ENCODE assay signal across 15 cellular contexts in the genomic region with DNA sequence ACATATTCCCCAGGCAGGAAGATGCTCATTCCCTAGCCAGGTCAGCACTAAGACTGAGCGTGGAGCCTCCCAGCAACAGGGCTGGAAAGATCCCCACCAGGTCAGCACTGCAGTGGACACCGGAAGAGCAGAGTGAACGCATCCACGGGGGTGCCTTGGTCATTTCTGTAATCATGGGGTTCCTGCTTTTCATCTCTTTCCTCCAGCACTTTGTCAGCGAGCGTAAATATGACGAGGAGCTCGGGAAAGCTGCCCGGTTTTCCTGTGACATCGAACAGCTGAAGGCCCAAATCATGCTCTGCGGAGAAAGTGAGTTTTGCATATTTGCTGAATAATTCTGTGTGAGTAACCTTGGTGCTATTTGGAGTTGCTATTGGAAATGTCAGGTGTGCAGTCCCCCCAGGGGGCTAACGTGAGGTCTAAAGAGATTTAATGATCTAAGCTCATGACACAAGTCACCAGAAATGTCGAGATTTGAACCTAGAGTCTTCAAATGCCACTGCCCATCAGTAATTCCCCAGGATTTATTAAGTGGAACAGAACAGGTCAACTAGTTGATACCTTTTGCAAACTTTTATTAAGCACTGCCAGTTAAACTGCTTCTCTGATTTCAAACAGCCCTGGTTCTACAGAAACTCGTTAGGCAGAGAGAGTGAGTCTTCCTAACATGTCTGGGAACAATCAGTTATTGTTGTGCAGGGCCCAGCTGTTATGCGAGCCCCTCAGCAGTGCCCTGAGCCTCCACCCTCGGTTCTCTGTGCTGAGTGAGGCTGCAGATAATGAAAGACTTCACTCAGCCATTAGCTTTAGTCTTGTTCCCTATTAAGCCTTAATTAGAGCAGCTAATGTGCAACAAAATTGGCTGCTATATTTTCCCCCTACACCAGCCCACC. TPM values are rescaled to one million over a fixed set of nuclear protein-coding genes. Genes with fewer than 3 reads are reported as not detected.
DNase-seq lines count a peak whose midpoint lies in the region; ATAC-seq, FAIRE-seq and TF ChIP-seq lines count a peak whose summit lies in the region.
"Had no signal": no experiment of that assay in that cellular context is flagged by ENCODE, and none has a peak within 500 bp of the region (broad histone marks: within the 10 kb centered on the region; RNA-seq: fewer than 3 reads in every experiment).

No MANE protein-coding gene starts in this region.

- H3K4me3 ChIP-seq in astrocyte (ENCODE audit: insufficient read depth, low read depth, low read length), result no peak overlapping the region
- H3K4me3 ChIP-seq in rectal smooth muscle tissue (ENCODE audit: low read length), result no peak overlapping the region

- H3K14ac ChIP-seq in H9 (ENCODE audit: insufficient read depth, low read length), result no peak overlapping the region

- H4K5ac ChIP-seq in H9 (ENCODE audit: insufficient read length, low read depth, low read length), result no peak overlapping the region

- H3K36me3 Mint-ChIP-seq in H9 (ENCODE audit: insufficient read depth in 1 of 3, low read depth in 3 of 3) (peaks cover 32 to 69% (median 37%) of the 10 kb centered on the region in 3 experiments), astrocyte (ENCODE audit: low read depth, unreplicated experiment) (peaks cover 43% of the 10 kb centered on the region)

- H3K9me3 Mint-ChIP-seq in H9 (no peaks in the 10 kb centered on the region), astrocyte (ENCODE audit: unreplicated experiment) (no peaks in the 10 kb centered on the region)
- H3K9me3 Mint-ChIP-seq: CD4-positive, alpha-beta T cell had no signal

- H3K79me2 ChIP-seq in H9 (ENCODE audit: insufficient read depth, low read length) (no peaks in the 10 kb centered on the region; the same call in 1 of the 2 replicates), astrocyte (ENCODE audit: insufficient read depth, low read length) (no peaks in the 10 kb centered on the region)

- H3K27me3 Mint-ChIP-seq in H9 (ENCODE audit: low read depth), result no peaks in the 10 kb centered on the region
- H3K27me3 Mint-ChIP-seq in astrocyte (ENCODE audit: low read depth, unreplicated experiment), result no peaks in the 10 kb centered on the region
- H3K27me3 Mint-ChIP-seq: CD4-positive, alpha-beta T cell had no signal

- H3K9ac ChIP-seq in H9 (ENCODE audit: extremely low read depth, insufficient read length, low read length) (no peak overlapping the region), astrocyte (ENCODE audit: low read length) (peak overlapping the region; percentile 17), rectal smooth muscle tissue (ENCODE audit: low read length) (no peak overlapping the region)

- no peak overlapping the region for H2BK20ac ChIP-seq in H9 (ENCODE audit: low read depth, low read length, poor library complexity, severe bottlenecking)

- no peak overlapping the region for H4K91ac ChIP-seq in H9 (ENCODE audit: insufficient read length, low read depth, low read length)

- H3K27ac Mint-ChIP-seq in H9 (peak overlapping the region; percentile 33 to 74 (median 49); a peak in 6 of 7 replicates), astrocyte (ENCODE audit: unreplicated experiment) (peak overlapping the region; percentile 62)

- ATAC-seq in GM18870 (IDR thresholded peaks at IDR 0.05; ENCODE audit: unreplicated experiment) (no peak), GM21528 (IDR thresholded peaks at IDR 0.05; ENCODE audit: low FRiP score, unreplicated experiment) (no peak)
- ATAC-seq: esophagus mucosa, left lobe of liver had no signal

- H3K23me2 ChIP-seq in H9 (ENCODE audit: insufficient read length, low read depth, low read length, poor library complexity, severe bottlenecking), result no peaks in the 10 kb centered on the region

- H3K23ac ChIP-seq in H9 (ENCODE audit: insufficient read length, low read depth, low read length), result no peak overlapping the region

- H2AK5ac ChIP-seq in H9 (ENCODE audit: insufficient read length, low read length), result no peak overlapping the region

- no peak overlapping the region for H3T11ph ChIP-seq in H9 (ENCODE audit: low read length)

- no peaks in the 10 kb centered on the region for H3K9me3 ChIP-seq in H9 (ENCODE audit: control insufficient read depth, low read depth, low read length)
- no peaks in the 10 kb centered on the region for H3K9me3 ChIP-seq in astrocyte (ENCODE audit: insufficient read depth, low read depth, low read length)

- WGBS in H9 (ENCODE audit: extremely low coverage, insufficient read length, low lambda C conversion rate), result no CpG with 5 or more reads among the region's 16 CpGs

- H3K27me3 ChIP-seq in H9 (ENCODE audit: insufficient read depth, low read length) (no peaks in the 10 kb centered on the region), astrocyte (ENCODE audit: insufficient read depth, low read length) (no peaks in the 10 kb centered on the region), rectal smooth muscle tissue (ENCODE audit: control insufficient read depth, insufficient read depth, low read length) (no peaks in the 10 kb centered on the region)

- no peak for FAIRE-seq in astrocyte (lab: Jason Lieb, UNC)
- FAIRE-seq: urothelium cell line had no signal

- TF ChIP-seq CTCF in H9 (conservative IDR thresholded peaks at IDR 0.05), result no peak
- TF ChIP-seq CTCF in astrocyte (IDR thresholded peaks at IDR 0.05; ENCODE audit: insufficient read depth, low read depth, low read length), result no peak

- H3K4me1 Mint-ChIP-seq in H9 (peaks cover 16 to 17% of the 10 kb centered on the region in 2 experiments), astrocyte (ENCODE audit: low read depth, unreplicated experiment) (peaks cover 17% of the 10 kb centered on the region)

- DNase-seq in H9, result no peak
- DNase-seq in astrocyte (ENCODE audit: low read depth), result peak; percentile 46
- DNase-seq in islet precursor cell, result peak; percentile 88
- DNase-seq in NCI-H187 treated with DMSO at 0.1 percent for 48 hours (lab: John Stamatoyannopoulos, UW), result no peak
- no peak for DNase-seq in D341Med (ENCODE audit: low spot score)
- DNase-seq: activated T-cell treated with anti-CD3 and anti-CD28 coated beads, Interleukin-2, amount 50 U/mL, for 48 hours; CD4-positive, alpha-beta T cell; H7; WERI-Rb-1 had no signal

- no peak overlapping the region for H3K4me2 ChIP-seq in H9 (ENCODE audit: insufficient read depth, insufficient read length, low read length)
- H3K4me2 ChIP-seq in astrocyte (ENCODE audit: low read length), result peak overlapping the region; percentile 5

- no peak overlapping the region for H3K56ac ChIP-seq in H9 (ENCODE audit: insufficient read length, low read depth, low read length)

- H3K27ac ChIP-seq in H9 (ENCODE audit: insufficient read length, low read depth, low read length) (no peak overlapping the region), astrocyte (ENCODE audit: low read depth, low read length) (peak overlapping the region; percentile 49), rectal smooth muscle tissue (ENCODE audit: low read depth, low read length) (peak overlapping the region; percentile 67)
- H3K27ac ChIP-seq: WERI-Rb-1 had no signal

- peak overlapping the region; percentile 16 for H2BK5ac ChIP-seq in H9 (ENCODE audit: insufficient read length, low read length)

- H3K4me1 ChIP-seq in H9 (ENCODE audit: insufficient read depth, low read length), result no peaks in the 10 kb centered on the region
- peaks cover 7% of the 10 kb centered on the region for H3K4me1 ChIP-seq in astrocyte (ENCODE audit: insufficient read depth, low read length)
- peaks cover 22% of the 10 kb centered on the region for H3K4me1 ChIP-seq in rectal smooth muscle tissue (ENCODE audit: control insufficient read depth, insufficient read depth, low read length)

- no peaks in the 10 kb centered on the region for H3K79me1 ChIP-seq in H9 (ENCODE audit: insufficient read depth, low read depth, low read length, poor library complexity, severe bottlenecking)

- H3K4me3 Mint-ChIP-seq in H9 (no peak overlapping the region), astrocyte (ENCODE audit: unreplicated experiment) (no peak overlapping the region)
- H3K4me3 Mint-ChIP-seq: CD4-positive, alpha-beta T cell had no signal

- H2AFZ ChIP-seq in H9 (ENCODE audit: low read length) (no peak overlapping the region), astrocyte (ENCODE audit: low read depth, low read length) (no peak overlapping the region)

- H2BK12ac ChIP-seq in H9 (ENCODE audit: insufficient read length, low read depth, low read length), result no peak overlapping the region

- no peak overlapping the region for H4K8ac ChIP-seq in H9 (replicated peaks; ENCODE audit: insufficient read length, low read depth, low read length)

- no peak overlapping the region for H2BK15ac ChIP-seq in H9 (ENCODE audit: low read depth, low read length)

- H3K4ac ChIP-seq in H9 (ENCODE audit: low read depth, low read length), result no peak overlapping the region

- no peaks in the 10 kb centered on the region for H4K20me1 ChIP-seq in H9 (ENCODE audit: control insufficient read depth, insufficient read depth, insufficient read length)
- no peaks in the 10 kb centered on the region for H4K20me1 ChIP-seq in astrocyte (ENCODE audit: insufficient read depth, low read length)

- no peak overlapping the region for H3K18ac ChIP-seq in H9 (ENCODE audit: insufficient read length, low read depth, low read length)

- H2BK120ac ChIP-seq in H9 (ENCODE audit: low read depth, low read length, poor library complexity, severe bottlenecking), result no peak overlapping the region

- H3K36me3 ChIP-seq in astrocyte (ENCODE audit: insufficient read depth, low read length), result peaks cover 32% of the 10 kb centered on the region
- H3K36me3 ChIP-seq in rectal smooth muscle tissue (ENCODE audit: control insufficient read depth, insufficient read depth, low read length), result peaks cover 10% of the 10 kb centered on the region

RNA-seq across cellular contexts. Expression of a gene that starts 39.9 kb away (rescaled TPM):
- total RNA-seq in H9 (2021) (3.4 and 4.9 TPM in 2 replicates), astrocyte (6.4 and 8.2 TPM in 2 replicates)

RNA-seq across cellular contexts. Expression of a gene that starts 56.1 kb away (rescaled TPM):
- total RNA-seq in H9 (2021), result 25.6 and 27.0 TPM in 2 replicates
- total RNA-seq in astrocyte, result 4.2 and 4.9 TPM in 2 replicates

Comparison
In these comparisons a context has a peak if more than half of its experiments do, and no peak if none do; other contexts are left out.
1. DNase-seq: peak in astrocyte (single experiment) and islet precursor cell (single experiment); none in H9 (single experiment), NCI-H187 treated with DMSO at 0.1 percent for 48 hours (single experiment) and D341Med (single experiment).